Comparison of ENCODE assay signal across 18 cellular contexts in genomic region chr22:36538529-36538928, GRCh38. TPM values are rescaled to one million over a fixed set of nuclear protein-coding genes. Genes with fewer than 3 reads are reported as not detected.
DNase-seq lines count a peak whose midpoint lies in the region; ATAC-seq and TF ChIP-seq lines count a peak whose summit lies in the region.
"Had no signal": no experiment of that assay in that cellular context is flagged by ENCODE, and none has a peak within 500 bp of the region (broad histone marks: within the 10 kb centered on the region; RNA-seq: fewer than 3 reads in every experiment).

No MANE protein-coding gene starts in this region.

- H3K9ac ChIP-seq in mammary epithelial cell (ENCODE audit: insufficient read depth, low read length) (no peak overlapping the region), neuronal stem cell (ENCODE audit: low read depth, low read length, poor library complexity) (no peak overlapping the region)
- H3K9ac ChIP-seq: BLaER1 had no signal

- no TSS peak for BruUV-seq in mammary epithelial cell (replicated peaks; lab: Mats Ljungman, UMichigan)

- in situ Hi-C loops in mammary epithelial cell (cut with MboI; ENCODE audit: low sequenced_read_pairs in 2 of 2) = no loop called here

- H3K4ac ChIP-seq in neuronal stem cell (ENCODE audit: low read length) = no peak overlapping the region

- intact Hi-C loops in mammary epithelial cell (cut with micrococcal nuclease) = no loop called here
- intact Hi-C loops in breast epithelium (cut with DNase I; ENCODE audit: low total_unique reads) = no loop called here
- intact Hi-C loops in mucosa of descending colon (cut with DNase I, micrococcal nuclease) = no loop called here

- no peak overlapping the region for H3K4me2 ChIP-seq in mammary epithelial cell (ENCODE audit: insufficient read depth, low read depth, low read length)
- no peak overlapping the region for H3K4me2 ChIP-seq in neuronal stem cell (ENCODE audit: insufficient read depth, low read length, poor library complexity, severe bottlenecking)
- H3K4me2 ChIP-seq: BLaER1 had no signal

- no peak for TF ChIP-seq CTCF in mammary epithelial cell (conservative IDR thresholded peaks at IDR 0.05 in 1 of 2, IDR thresholded peaks at IDR 0.05 in 1 of 2; ENCODE audit: extremely low read depth in 1 of 2, insufficient read depth in 1 of 2, low read depth in 1 of 2, low read length in 2 of 2)
- no peak for TF ChIP-seq CTCF in breast epithelium (IDR thresholded peaks at IDR 0.05)
- TF ChIP-seq CTCF in mucosa of descending colon (IDR thresholded peaks at IDR 0.05) = no peak

- no peak for TF ChIP-seq POLR2A in breast epithelium (IDR thresholded peaks at IDR 0.05)

- H3K9me3 ChIP-seq in mammary epithelial cell (replicated peaks; ENCODE audit: insufficient read depth, low read length) (no peaks in the 10 kb centered on the region), breast epithelium (no peaks in the 10 kb centered on the region), ectodermal cell (ENCODE audit: control insufficient read depth, low read length) (no peaks in the 10 kb centered on the region), neuronal stem cell (replicated peaks in 1 of 2; ENCODE audit: control insufficient read depth in 2 of 2, insufficient read depth in 1 of 2, low read depth in 1 of 2, low read length in 2 of 2) (peaks cover 0 to 4% of the 10 kb centered on the region in 2 donors), mucosa of descending colon (no peaks in the 10 kb centered on the region)

- peak overlapping the region; percentile 56 for H2AFZ ChIP-seq in mammary epithelial cell (ENCODE audit: low read depth, low read length)
- peak overlapping the region; percentile 82 for H2AFZ ChIP-seq in neuronal stem cell (ENCODE audit: low read length)

- no peak overlapping the region for H2BK12ac ChIP-seq in neuronal stem cell (ENCODE audit: low read length)

- H3K79me2 ChIP-seq in mammary epithelial cell (ENCODE audit: insufficient read depth, low read length) = no peaks in the 10 kb centered on the region

- H3K27me3 ChIP-seq in mammary epithelial cell (ENCODE audit: insufficient read depth, low read length) (no peaks in the 10 kb centered on the region), breast epithelium (no peaks in the 10 kb centered on the region), ectodermal cell (ENCODE audit: control insufficient read depth, insufficient read depth, low read length, poor library complexity, severe bottlenecking) (no peaks in the 10 kb centered on the region), neuronal stem cell (ENCODE audit: control insufficient read depth in 3 of 3, insufficient read depth in 3 of 3, low read depth in 1 of 3, low read length in 3 of 3) (no peaks in the 10 kb centered on the region)
- H3K27me3 ChIP-seq: BLaER1 had no signal

- H3K23ac ChIP-seq in neuronal stem cell (ENCODE audit: low read depth, low read length, poor library complexity) = no peak overlapping the region

- 23% methylated on average over 7 of the region's 7 CpGs for WGBS in mammary epithelial cell (ENCODE audit: low coverage, missing lambda C conversion rate)
- WGBS in ectodermal cell, 2 experiments = 56 to 63% methylated on average over 7 of the region's 7 CpGs
- no CpG with 5 or more reads among the region's 7 CpGs for WGBS in neuronal stem cell (ENCODE audit: extremely low coverage in 2 of 2, insufficient read length in 2 of 2, insufficient replicate concordance in 1 of 2), 2 donors

- H2AK5ac ChIP-seq in neuronal stem cell (ENCODE audit: low read depth, low read length) = no peak overlapping the region

- no peak overlapping the region for H4K91ac ChIP-seq in neuronal stem cell (ENCODE audit: low read depth, low read length, poor library complexity)

- peaks cover 14% of the 10 kb centered on the region for H3K4me1 ChIP-seq in mammary epithelial cell (ENCODE audit: insufficient read depth, low read length)
- H3K4me1 ChIP-seq in breast epithelium = no peaks in the 10 kb centered on the region
- peaks cover 3% of the 10 kb centered on the region for H3K4me1 ChIP-seq in ectodermal cell (ENCODE audit: control insufficient read depth, insufficient read depth, low read length)
- H3K4me1 ChIP-seq in neuronal stem cell (ENCODE audit: control insufficient read depth in 2 of 2, insufficient read depth in 1 of 2, low read depth in 1 of 2, low read length in 2 of 2) = peaks cover 0 to 7% of the 10 kb centered on the region in 2 donors
- H3K4me1 ChIP-seq in mucosa of descending colon (ENCODE audit: low read depth) = no peaks in the 10 kb centered on the region
- H3K4me1 ChIP-seq: BLaER1 had no signal

- DNase-seq in mammary epithelial cell = no peak
- DNase-seq in breast epithelium (ENCODE audit: low spot score in 2 of 2) = no peak
- no peak for DNase-seq in neuronal stem cell (ENCODE audit: low spot score)
- no peak for DNase-seq in activated CD4-positive, alpha-beta T cell treated with anti-CD3 and anti-CD28 coated beads, Interleukin-2, amount 50 U/mL, for 4 hours
- DNase-seq in NAMALWA (ENCODE audit: low spot score) = no peak
- DNase-seq in mucosa of descending colon = no peak
- no peak for DNase-seq in DMS53 (lab: John Stamatoyannopoulos, UW)
- DNase-seq: AML-193; CD8-positive, alpha-beta memory T cell; DMS79 treated with DMSO at 0.1 percent for 48 hours; EL; GF-D8; HCEC 1CT; HFFc6 had no signal

- no peak overlapping the region for H3K4me3 ChIP-seq in mammary epithelial cell (replicated peaks in 1 of 3; ENCODE audit: insufficient read depth in 1 of 3, low read depth in 2 of 3, low read length in 3 of 3)
- no peak overlapping the region for H3K4me3 ChIP-seq in breast epithelium
- no peak overlapping the region for H3K4me3 ChIP-seq in ectodermal cell (ENCODE audit: insufficient read depth, low read depth, low read length)
- no peak overlapping the region for H3K4me3 ChIP-seq in neuronal stem cell (ENCODE audit: low read length in 2 of 2)
- H3K4me3 ChIP-seq in mucosa of descending colon = no peak overlapping the region
- H3K4me3 ChIP-seq: BLaER1 had no signal

- H2BK15ac ChIP-seq in neuronal stem cell (ENCODE audit: low read length) = no peak overlapping the region

- H2BK5ac ChIP-seq in neuronal stem cell (ENCODE audit: low read length) = no peak overlapping the region

- CTCF ChIA-PET in mammary epithelial cell (lab: Charles Lee; ENCODE audit: low non-redundant PET) = no interaction called here

- no peaks in the 10 kb centered on the region for H4K20me1 ChIP-seq in mammary epithelial cell (ENCODE audit: insufficient read depth, low read length)
- H4K20me1 ChIP-seq: BLaER1 had no signal

- no peak for ATAC-seq in mucosa of descending colon
- ATAC-seq: HepG2 had no signal

- no peak overlapping the region for H3K18ac ChIP-seq in neuronal stem cell (ENCODE audit: low read length)

- no peak overlapping the region for H3K14ac ChIP-seq in neuronal stem cell (ENCODE audit: low read length)

- no peak overlapping the region for H3K27ac ChIP-seq in mammary epithelial cell (ENCODE audit: insufficient read depth, low read depth, low read length)
- no peak overlapping the region for H3K27ac ChIP-seq in breast epithelium
- peak overlapping the region; percentile 44 for H3K27ac ChIP-seq in ectodermal cell (ENCODE audit: insufficient read depth, low read depth, low read length, poor library complexity, severe bottlenecking)
- no peak overlapping the region for H3K27ac ChIP-seq in neuronal stem cell (replicated peaks; ENCODE audit: low read length)
- H3K27ac ChIP-seq: 22Rv1, BLaER1 had no signal

- H2BK120ac ChIP-seq in neuronal stem cell (ENCODE audit: low read depth, low read length) = no peak overlapping the region

- H3K36me3 ChIP-seq in mammary epithelial cell (ENCODE audit: insufficient read depth, low read length) = no peaks in the 10 kb centered on the region
- H3K36me3 ChIP-seq in breast epithelium = no peaks in the 10 kb centered on the region
- no peaks in the 10 kb centered on the region for H3K36me3 ChIP-seq in ectodermal cell (ENCODE audit: control insufficient read depth, insufficient read depth, low read length)
- H3K36me3 ChIP-seq in neuronal stem cell (replicated peaks in 1 of 2; ENCODE audit: control insufficient read depth in 2 of 2, insufficient read depth in 2 of 2, low read length in 2 of 2) = no peaks in the 10 kb centered on the region
- no peaks in the 10 kb centered on the region for H3K36me3 ChIP-seq in mucosa of descending colon (ENCODE audit: low read depth)
- H3K36me3 ChIP-seq: BLaER1 had no signal

- no peaks in the 10 kb centered on the region for H3K79me1 ChIP-seq in neuronal stem cell (ENCODE audit: low read depth, low read length)

- dilution Hi-C loops in mammary epithelial cell (cut with HindIII; ENCODE audit: low sequenced_read_pairs) = no loop called here

- H4K8ac ChIP-seq in neuronal stem cell (ENCODE audit: low read depth, low read length) = no peak overlapping the region

RNA-seq across cellular contexts. Expression of gene EIF3D, which starts 9.6 kb away (rescaled TPM):
- total RNA-seq in mammary epithelial cell (100 to 1,000 TPM; 210 to 354 TPM), breast epithelium (100 to 1,000 TPM; 291 to 419 (median 301) TPM), mucosa of descending colon (100 to 1,000 TPM; 135 to 145 (median 142) TPM)
- polyA plus RNA-seq in mammary epithelial cell = 497 TPM
- 395 TPM for polyA minus RNA-seq in mammary epithelial cell
- polyA plus RNA-seq in ectodermal cell (2013, experiment 1 of 4) = 170 TPM
- 169 TPM for polyA plus RNA-seq in ectodermal cell (2013, experiment 2 of 4)
- polyA plus RNA-seq in ectodermal cell (2013, experiment 3 of 4) = 168 TPM
- 184 TPM for polyA plus RNA-seq in ectodermal cell (2013, experiment 4 of 4)
- 145 TPM for polyA plus RNA-seq in neuronal stem cell (2013, experiment 1 of 2)
- 142 TPM for polyA plus RNA-seq in neuronal stem cell (2013, experiment 2 of 2)

RNA-seq across cellular contexts. Expression of gene FOXRED2, which starts 31.7 kb away (rescaled TPM):
- total RNA-seq in mammary epithelial cell (1 to 10 TPM; 5.8 to 7.4 TPM), breast epithelium (1 to 10 TPM; 4.9 to 9.9 (median 6.1) TPM), mucosa of descending colon (1 to 10 TPM; 2.8 to 8.6 (median 6.4) TPM)
- 4.4 TPM for polyA plus RNA-seq in mammary epithelial cell
- 12.1 TPM for polyA minus RNA-seq in mammary epithelial cell
- 28.5 TPM for polyA plus RNA-seq in ectodermal cell (2013, experiment 1 of 4)
- 38.6 TPM for polyA plus RNA-seq in ectodermal cell (2013, experiment 2 of 4)
- polyA plus RNA-seq in ectodermal cell (2013, experiment 3 of 4) = 23.0 TPM
- 25.6 TPM for polyA plus RNA-seq in ectodermal cell (2013, experiment 4 of 4)
- polyA plus RNA-seq in neuronal stem cell (2013, experiment 1 of 2) = 10.2 TPM
- polyA plus RNA-seq in neuronal stem cell (2013, experiment 2 of 2) = 10.4 TPM

RNA-seq across cellular contexts. Expression of gene TXN2, which starts 57.1 kb away (rescaled TPM):
- total RNA-seq in mammary epithelial cell (10 to 100 TPM; 34.7 to 56.9 TPM), breast epithelium (10 to 100 TPM; 52.3 to 71.1 (median 58.1) TPM), mucosa of descending colon (100 to 1,000 TPM in 1 of 3 donors, 10 to 100 TPM in 2; 73.2 to 101 (median 95.8) TPM)
- polyA plus RNA-seq in mammary epithelial cell = 127 TPM
- 136 TPM for polyA minus RNA-seq in mammary epithelial cell
- 86.1 TPM for polyA plus RNA-seq in ectodermal cell (2013, experiment 1 of 4)
- 79.4 TPM for polyA plus RNA-seq in ectodermal cell (2013, experiment 2 of 4)
- polyA plus RNA-seq in ectodermal cell (2013, experiment 3 of 4) = 71.1 TPM
- polyA plus RNA-seq in ectodermal cell (2013, experiment 4 of 4) = 75.0 TPM
- 68.5 TPM for polyA plus RNA-seq in neuronal stem cell (2013, experiment 1 of 2)
- polyA plus RNA-seq in neuronal stem cell (2013, experiment 2 of 2) = 67.9 TPM
